In the genomic region with DNA sequence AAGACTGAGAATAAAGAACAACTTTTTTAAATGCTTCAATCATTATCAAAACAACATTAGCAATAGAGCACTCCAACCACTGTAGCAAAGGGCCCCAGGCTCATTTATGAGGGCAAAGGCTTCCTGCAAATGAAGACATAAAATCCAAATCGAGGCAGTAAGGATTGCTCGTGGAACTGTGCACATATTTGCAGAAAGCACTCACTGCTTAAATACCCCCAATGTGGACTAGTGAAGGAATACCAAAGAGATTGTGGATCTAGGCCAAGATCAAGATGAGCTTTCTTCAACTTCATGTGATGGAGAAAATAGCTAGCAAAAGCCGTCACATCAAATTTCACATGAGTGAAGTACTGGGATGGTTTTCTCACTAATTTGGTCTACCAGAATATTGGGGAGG, we compare ENCODE assay signal across 39 cellular contexts.
"Had no signal": no experiment of that assay in that cellular context is flagged by ENCODE, and none has a peak within 500 bp of the region (broad histone marks: within the 10 kb centered on the region; RNA-seq: fewer than 3 reads in every experiment).

No MANE protein-coding gene starts in this region.

- H3K4me1 ChIP-seq: adrenal gland, ascending aorta, body of pancreas, breast epithelium had no signal

- H3K27me3 ChIP-seq: ascending aorta, body of pancreas, brain microvascular endothelial cell, cardiac muscle cell had no signal

- FAIRE-seq: bronchial epithelial cell had no signal

- H3K36me3 Mint-ChIP-seq: activated naive CD4-positive, alpha-beta T cell treated with anti-CD3 and anti-CD28 coated beads, Interleukin-2, amount 10 ng/mL, durations not matched to agents 7 days and 5 days had no signal

- H3K9me3 Mint-ChIP-seq: activated naive CD4-positive, alpha-beta T cell treated with anti-CD3 and anti-CD28 coated beads for 36 hours; activated naive CD4-positive, alpha-beta T cell treated with anti-CD3 and anti-CD28 coated beads, Interleukin-2, amount 10 ng/mL, durations not matched to agents 7 days and 5 days; activated naive CD8-positive, alpha-beta T cell treated with anti-CD3 and anti-CD28 coated beads, Interleukin-2, amount 50 U/mL, for 24 hours; activated T-cell treated with anti-CD3 and anti-CD28 coated beads, Interleukin-2, amount 50 U/mL, for 24 hours; activated T-helper 17 cell treated with anti-CD3 and anti-CD28 coated beads, Interleukin-2, amount 50 U/mL, for 72 hours; activated T-helper 2 cell treated with anti-CD3 and anti-CD28 coated beads, Interferon-gamma antibody, Interleukin-2, Interleukin-4, amounts not matched to agents 10 μg/mL and 5 μg/mL and 100 μg/mL, durations not matched to agents 14 hours and 24 hours and 36 hours; central memory CD8-positive, alpha-beta T cell had no signal

- H3K9me3 ChIP-seq: adrenal gland, ascending aorta, body of pancreas had no signal

- H3K4me3 Mint-ChIP-seq: activated naive CD4-positive, alpha-beta T cell treated with anti-CD3 and anti-CD28 coated beads for 36 hours; activated naive CD4-positive, alpha-beta T cell treated with anti-CD3 and anti-CD28 coated beads, Interleukin-2, amount 10 ng/mL, durations not matched to agents 7 days and 5 days; activated naive CD4-positive, alpha-beta T cell treated with anti-CD3 and anti-CD28 coated beads, Interleukin-2, amount 50 U/mL, for 24 hours; activated naive CD8-positive, alpha-beta T cell; activated naive CD8-positive, alpha-beta T cell treated with anti-CD3 and anti-CD28 coated beads for 36 hours; activated naive CD8-positive, alpha-beta T cell treated with anti-CD3 and anti-CD28 coated beads, Interleukin-2, amount 10 ng/mL, durations not matched to agents 7 days and 5 days; activated naive CD8-positive, alpha-beta T cell treated with anti-CD3 and anti-CD28 coated beads, Interleukin-2, amount 50 U/mL, for 24 hours; activated T-cell treated with anti-CD3 and anti-CD28 coated beads, Interleukin-2, amount 50 U/mL, for 24 hours; activated T-cell treated with anti-CD3 and anti-CD28 coated beads, Interleukin-2, amount 50 U/mL, for 4 hours; activated T-cell treated with anti-CD3 and anti-CD28 coated beads, Interleukin-2, amount 50 U/mL, for 72 hours; activated T-helper 1 cell treated with anti-CD3 and anti-CD28 coated beads, Interleukin-12 subunit alpha, Interleukin-12 subunit beta, Interleukin-2, Interleukin-4 antibody, amounts not matched to agents 30 ng/mL and 10 ng/mL and 1 ng/mL, durations not matched to agents 14 hours and 24 hours and 36 hours; activated T-helper 17 cell treated with anti-CD3 and anti-CD28 coated beads, Interleukin-2, amount 50 U/mL, for 72 hours; brain; central memory CD8-positive, alpha-beta T cell had no signal

- H3K4me1 Mint-ChIP-seq: activated naive CD4-positive, alpha-beta T cell treated with anti-CD3 and anti-CD28 coated beads, Interleukin-2, amount 10 ng/mL, durations not matched to agents 7 days and 5 days; activated naive CD4-positive, alpha-beta T cell treated with anti-CD3 and anti-CD28 coated beads, Interleukin-2, amount 50 U/mL, for 24 hours; activated naive CD8-positive, alpha-beta T cell treated with anti-CD3 and anti-CD28 coated beads for 36 hours; activated naive CD8-positive, alpha-beta T cell treated with anti-CD3 and anti-CD28 coated beads, Interleukin-2, amount 10 ng/mL, durations not matched to agents 7 days and 5 days; activated naive CD8-positive, alpha-beta T cell treated with anti-CD3 and anti-CD28 coated beads, Interleukin-2, amount 50 U/mL, for 24 hours; activated T-helper 17 cell treated with anti-CD3 and anti-CD28 coated beads, Interleukin-2, amount 50 U/mL, for 72 hours; central memory CD8-positive, alpha-beta T cell had no signal

- H3K27ac Mint-ChIP-seq: activated naive CD4-positive, alpha-beta T cell treated with anti-CD3 and anti-CD28 coated beads for 36 hours; activated naive CD4-positive, alpha-beta T cell treated with anti-CD3 and anti-CD28 coated beads, Interleukin-2, amount 10 ng/mL, durations not matched to agents 7 days and 5 days; activated naive CD4-positive, alpha-beta T cell treated with anti-CD3 and anti-CD28 coated beads, Interleukin-2, amount 50 U/mL, for 24 hours; activated naive CD4-positive, alpha-beta T cell treated with anti-CD3 and anti-CD28 coated beads, Interleukin-2, amount 50 U/mL, for 72 hours; activated naive CD8-positive, alpha-beta T cell; activated naive CD8-positive, alpha-beta T cell treated with anti-CD3 and anti-CD28 coated beads for 36 hours; activated naive CD8-positive, alpha-beta T cell treated with anti-CD3 and anti-CD28 coated beads, Interleukin-2, amount 10 ng/mL, durations not matched to agents 7 days and 5 days; activated naive CD8-positive, alpha-beta T cell treated with anti-CD3 and anti-CD28 coated beads, Interleukin-2, amount 50 U/mL, for 24 hours; activated T-cell treated with anti-CD3 and anti-CD28 coated beads, Interleukin-2, amount 50 U/mL, for 24 hours; activated T-cell treated with anti-CD3 and anti-CD28 coated beads, Interleukin-2, amount 50 U/mL, for 72 hours; activated T-helper 1 cell treated with anti-CD3 and anti-CD28 coated beads, Interleukin-12 subunit alpha, Interleukin-12 subunit beta, Interleukin-2, Interleukin-4 antibody, amounts not matched to agents 30 ng/mL and 10 ng/mL and 1 ng/mL, durations not matched to agents 14 hours and 24 hours and 36 hours; activated T-helper 17 cell treated with anti-CD3 and anti-CD28 coated beads, Interleukin-2, amount 50 U/mL, for 72 hours; activated T-helper 2 cell treated with anti-CD3 and anti-CD28 coated beads, Interferon-gamma antibody, Interleukin-2, Interleukin-4, amounts not matched to agents 10 μg/mL and 5 μg/mL and 100 μg/mL, durations not matched to agents 14 hours and 24 hours and 36 hours; brain had no signal

- H3K27ac ChIP-seq: adrenal gland, ascending aorta, body of pancreas, brain microvascular endothelial cell, breast epithelium, cardiac muscle cell had no signal

- H3K27me3 Mint-ChIP-seq: activated naive CD4-positive, alpha-beta T cell treated with anti-CD3 and anti-CD28 coated beads, Interleukin-2, amount 10 ng/mL, durations not matched to agents 7 days and 5 days; activated naive CD4-positive, alpha-beta T cell treated with anti-CD3 and anti-CD28 coated beads, Interleukin-2, amount 50 U/mL, for 24 hours; activated naive CD8-positive, alpha-beta T cell treated with anti-CD3 and anti-CD28 coated beads for 36 hours; activated naive CD8-positive, alpha-beta T cell treated with anti-CD3 and anti-CD28 coated beads, Interleukin-2, amount 10 ng/mL, durations not matched to agents 7 days and 5 days had no signal

- DNase-seq: activated effector memory CD4-positive, alpha-beta T cell treated with anti-CD3 and anti-CD28 coated beads, Interleukin-2, amount 50 U/mL, for 16 hours; activated effector memory CD4-positive, alpha-beta T cell treated with Interleukin-2 at 50 U/mL for 16 hours; activated gamma-delta T cell; activated gamma-delta T cell treated with Interleukin-2 at 50 U/mL for 16 hours; activated naive CD4-positive, alpha-beta T cell; activated naive CD4-positive, alpha-beta T cell treated with anti-CD3 and anti-CD28 coated beads for 36 hours; activated naive CD4-positive, alpha-beta T cell treated with anti-CD3 and anti-CD28 coated beads, Interleukin-2, amount 10 ng/mL, durations not matched to agents 7 days and 5 days; activated naive CD4-positive, alpha-beta T cell treated with anti-CD3 and anti-CD28 coated beads, Interleukin-2, amount 50 U/mL, for 16 hours; activated naive CD4-positive, alpha-beta T cell treated with Interleukin-2 at 50 U/mL for 16 hours; activated naive CD8-positive, alpha-beta T cell treated with anti-CD3 and anti-CD28 coated beads for 36 hours; activated naive CD8-positive, alpha-beta T cell treated with anti-CD3 and anti-CD28 coated beads, Interleukin-2, amount 10 ng/mL, durations not matched to agents 7 days and 5 days; activated naive CD8-positive, alpha-beta T cell treated with anti-CD3 and anti-CD28 coated beads, Interleukin-2, amount 50 U/mL, for 24 hours; activated T-cell treated with anti-CD3 and anti-CD28 coated beads, Interleukin-2, amount 50 U/mL, for 1 hour; activated T-cell treated with anti-CD3 and anti-CD28 coated beads, Interleukin-2, amount 50 U/mL, for 24 hours; activated T-cell treated with anti-CD3 and anti-CD28 coated beads, Interleukin-2, amount 50 U/mL, for 4 hours; activated T-cell treated with anti-CD3 and anti-CD28 coated beads, Interleukin-2, amount 50 U/mL, for 48 hours; activated T-cell treated with anti-CD3 and anti-CD28 coated beads, Interleukin-2, amount 50 U/mL, for 72 hours; adrenal gland; amniotic stem cell; amygdala; anterior cingulate cortex; aorta; body of pancreas; brain microvascular endothelial cell; caudate nucleus; central memory CD4-positive, alpha-beta T cell; cerebellar nuclear complex had no signal

- H3K36me3 ChIP-seq: adrenal gland, ascending aorta, brain microvascular endothelial cell, breast epithelium, cardiac muscle cell had no signal

- H3K4me3 ChIP-seq: adrenal gland, ascending aorta, body of pancreas, breast epithelium, cardiac muscle cell had no signal

- ATAC-seq: activated naive CD4-positive, alpha-beta T cell treated with anti-CD3 and anti-CD28 coated beads, Interleukin-2, amount 50 U/mL, for 72 hours; activated naive CD8-positive, alpha-beta T cell treated with anti-CD3 and anti-CD28 coated beads, Interleukin-2, amount 50 U/mL, for 24 hours; activated T-cell treated with anti-CD3 and anti-CD28 coated beads, Interleukin-2, amount 50 U/mL, for 4 hours; activated T-cell treated with anti-CD3 and anti-CD28 coated beads, Interleukin-2, amount 50 U/mL, for 72 hours; activated T-helper 17 cell treated with anti-CD3 and anti-CD28 coated beads, Interleukin-2, amount 50 U/mL, for 72 hours; body of pancreas had no signal
